In the genomic region with DNA sequence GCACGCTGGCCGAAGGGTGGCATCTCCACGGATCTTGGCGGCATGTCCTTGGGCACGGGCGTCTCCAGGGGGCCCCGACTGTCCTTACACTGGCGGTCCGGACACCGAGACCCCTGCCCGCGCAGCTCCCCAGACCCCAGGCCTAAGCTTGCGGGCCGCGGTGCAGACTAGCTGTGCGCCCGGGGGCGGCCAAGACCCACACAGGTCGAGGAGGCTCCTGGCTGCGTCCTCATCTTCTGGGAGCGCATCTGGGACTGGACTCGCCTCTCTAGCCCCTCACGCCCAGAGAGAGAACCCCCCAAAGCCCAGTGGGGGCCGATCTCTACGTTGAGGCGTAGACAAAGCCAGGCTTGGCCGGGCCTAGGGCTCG, we compare ENCODE assay signal across 12 cellular contexts. TPM values are rescaled to one million over a fixed set of nuclear protein-coding genes. Genes with fewer than 3 reads are reported as not detected.
DNase-seq lines count a peak whose midpoint lies in the region; ATAC-seq, FAIRE-seq and TF ChIP-seq lines count a peak whose summit lies in the region.
"Had no signal": no experiment of that assay in that cellular context is flagged by ENCODE, and none has a peak within 500 bp of the region (broad histone marks: within the 10 kb centered on the region; RNA-seq: fewer than 3 reads in every experiment).

No MANE protein-coding gene starts in this region.

- no peak for DNase-seq in A673 (ENCODE audit: low spot score)
- no peak for DNase-seq in astrocyte (ENCODE audit: low read depth)
- no peak for DNase-seq in Right ventricle myocardium superior
- no peak for DNase-seq in NCI-H146 treated with DMSO at 0.1 percent for 48 hours (lab: John Stamatoyannopoulos, UW; ENCODE audit: unreplicated experiment)
- DNase-seq in CD4-positive, alpha-beta T cell = no peak
- no peak for DNase-seq in RCC 7860 (ENCODE audit: low spot score)
- DNase-seq: NCI-H2081 treated with DMSO at 0.1 percent for 48 hours, T-helper 1 cell had no signal

- no peaks in the 10 kb centered on the region for H3K36me3 Mint-ChIP-seq in astrocyte (ENCODE audit: low read depth, unreplicated experiment)
- no peaks in the 10 kb centered on the region for H3K36me3 Mint-ChIP-seq in CD4-positive, alpha-beta T cell (ENCODE audit: low read depth)

- H3K36me3 ChIP-seq in A673 (ENCODE audit: insufficient read depth, low read length, poor library complexity, severe bottlenecking) = no peaks in the 10 kb centered on the region
- peaks cover 6% of the 10 kb centered on the region for H3K36me3 ChIP-seq in astrocyte (ENCODE audit: insufficient read depth, low read length)
- no peaks in the 10 kb centered on the region for H3K36me3 ChIP-seq in neutrophil

- H3K4me3 ChIP-seq in A673 (ENCODE audit: low read depth, low read length, poor library complexity, severe bottlenecking) (peak overlapping the region; percentile 40), astrocyte (ENCODE audit: insufficient read depth, low read depth, low read length) (peak overlapping the region; percentile 93), neutrophil (ENCODE audit: low read depth in 1 of 2, low read length in 1 of 2) (peak overlapping the region; percentile 53 to 61)

- no peak for FAIRE-seq in astrocyte (lab: Jason Lieb, UNC)
- no peak for FAIRE-seq in RCC 7860 (lab: Jason Lieb, UNC)

- H3K4me1 Mint-ChIP-seq in astrocyte (ENCODE audit: low read depth, unreplicated experiment) = no peaks in the 10 kb centered on the region
- no peaks in the 10 kb centered on the region for H3K4me1 Mint-ChIP-seq in CD4-positive, alpha-beta T cell (ENCODE audit: low read depth)

- no TSS peak for BruUV-seq in A673 (replicated peaks; lab: Mats Ljungman, UMichigan)

- no peaks in the 10 kb centered on the region for H3K9me3 ChIP-seq in A673 (ENCODE audit: low read depth, low read length, poor library complexity, severe bottlenecking)
- H3K9me3 ChIP-seq in astrocyte (ENCODE audit: insufficient read depth, low read depth, low read length) = no peaks in the 10 kb centered on the region
- no peaks in the 10 kb centered on the region for H3K9me3 ChIP-seq in neutrophil
- no peaks in the 10 kb centered on the region for H3K9me3 ChIP-seq in CD4-positive, alpha-beta T cell (ENCODE audit: control insufficient read depth, low read length)

- H3K27me3 ChIP-seq in A673 (replicated peaks; ENCODE audit: insufficient read depth, low read depth, low read length, poor library complexity) = peaks cover 91% of the 10 kb centered on the region
- H3K27me3 ChIP-seq in astrocyte (ENCODE audit: insufficient read depth, low read length) = peaks cover 3% of the 10 kb centered on the region
- H3K27me3 ChIP-seq in neutrophil = peaks cover 98% of the 10 kb centered on the region
- peaks cover 76% of the 10 kb centered on the region for H3K27me3 ChIP-seq in CD4-positive, alpha-beta T cell (ENCODE audit: control insufficient read depth, insufficient read depth, low read length)

- H4K20me1 ChIP-seq in astrocyte (ENCODE audit: insufficient read depth, low read length) = peaks cover 26% of the 10 kb centered on the region

- peaks cover 51% of the 10 kb centered on the region for H3K27me3 Mint-ChIP-seq in astrocyte (ENCODE audit: low read depth, unreplicated experiment)
- H3K27me3 Mint-ChIP-seq in CD4-positive, alpha-beta T cell = peaks cover 69% of the 10 kb centered on the region

- TF ChIP-seq CTCF in A673 (conservative IDR thresholded peaks at IDR 0.05; ENCODE audit: low read depth, low read length) = no peak
- TF ChIP-seq CTCF in astrocyte (IDR thresholded peaks at IDR 0.05; ENCODE audit: insufficient read depth, low read depth, low read length) = no peak
- no peak for TF ChIP-seq CTCF in neutrophil (IDR thresholded peaks at IDR 0.05)
- TF ChIP-seq CTCF in CD4-positive, alpha-beta T cell (IDR thresholded peaks at IDR 0.05) = no peak

- no peak overlapping the region for H3K4me3 Mint-ChIP-seq in astrocyte (ENCODE audit: unreplicated experiment)
- H3K4me3 Mint-ChIP-seq in CD4-positive, alpha-beta T cell = no peak overlapping the region
- H3K4me3 Mint-ChIP-seq: stimulated activated naive CD8-positive, alpha-beta T cell treated with anti-CD3 and anti-CD28 coated beads, Interleukin-15, Interleukin-2, amounts not matched to agents 100 ng/mL and 50 ng/mL, for 24 hours had no signal

- peaks cover 2% of the 10 kb centered on the region for H3K9me3 Mint-ChIP-seq in astrocyte (ENCODE audit: unreplicated experiment)
- no peaks in the 10 kb centered on the region for H3K9me3 Mint-ChIP-seq in CD4-positive, alpha-beta T cell
- H3K9me3 Mint-ChIP-seq: activated T-helper 2 cell treated with anti-CD3 and anti-CD28 coated beads, Interferon-gamma antibody, Interleukin-2, Interleukin-4, amounts not matched to agents 10 μg/mL and 5 μg/mL and 100 μg/mL, durations not matched to agents 14 hours and 24 hours and 36 hours; stimulated activated naive CD8-positive, alpha-beta T cell treated with anti-CD3 and anti-CD28 coated beads, Interleukin-15, Interleukin-2, amounts not matched to agents 100 ng/mL and 50 ng/mL, for 24 hours had no signal

- peak overlapping the region; percentile 76 for H2AFZ ChIP-seq in astrocyte (ENCODE audit: low read depth, low read length)

- ATAC-seq in Right ventricle myocardium superior (ENCODE audit: poor library complexity) = peak; percentile 10
- no peak for ATAC-seq in CD4-positive, alpha-beta T cell (ENCODE audit: poor library complexity)
- ATAC-seq in HG03159 (IDR thresholded peaks at IDR 0.05; ENCODE audit: unreplicated experiment) = no peak

- intact Hi-C loops in A673 (cut with micrococcal nuclease; ENCODE audit: unreplicated experiment) (no loop called here), Right ventricle myocardium superior (cut with DNase I) (no loop called here)
- intact Hi-C loops in CD4-positive, alpha-beta T cell (cut with DNase I, micrococcal nuclease) = no loop called here

- CTCF ChIA-PET in A673 (lab: Charles Lee) = no interaction called here
- CTCF ChIA-PET in CD4-positive, alpha-beta T cell (lab: Charles Lee) = no interaction called here

- POLR2A ChIA-PET in A673 (lab: Charles Lee; ENCODE audit: low non-redundant PET) = no interaction called here
- POLR2A ChIA-PET in CD4-positive, alpha-beta T cell (lab: Charles Lee) = no interaction called here

- H3K27ac Mint-ChIP-seq in astrocyte (ENCODE audit: unreplicated experiment) = no peak overlapping the region
- no peak overlapping the region for H3K27ac Mint-ChIP-seq in CD4-positive, alpha-beta T cell
- H3K27ac Mint-ChIP-seq: activated T-helper 2 cell treated with anti-CD3 and anti-CD28 coated beads, Interferon-gamma antibody, Interleukin-2, Interleukin-4, amounts not matched to agents 10 μg/mL and 5 μg/mL and 100 μg/mL, durations not matched to agents 14 hours and 24 hours and 36 hours; stimulated activated naive CD8-positive, alpha-beta T cell treated with anti-CD3 and anti-CD28 coated beads, Interleukin-15, Interleukin-2, amounts not matched to agents 100 ng/mL and 50 ng/mL, for 24 hours had no signal

- H3K9ac ChIP-seq in astrocyte (ENCODE audit: low read length) = peak overlapping the region; percentile 83

- H3K4me1 ChIP-seq in A673 (ENCODE audit: insufficient read depth, low read length, poor library complexity, severe bottlenecking) (no peaks in the 10 kb centered on the region), astrocyte (ENCODE audit: insufficient read depth, low read length) (peaks cover 14% of the 10 kb centered on the region), neutrophil (ENCODE audit: control insufficient read depth in 1 of 2, insufficient read depth in 1 of 2, low read depth in 1 of 2, low read length in 1 of 2) (peaks cover 19 to 32% of the 10 kb centered on the region in 2 experiments)

- H3K79me2 ChIP-seq in astrocyte (ENCODE audit: insufficient read depth, low read length) = peaks cover 53% of the 10 kb centered on the region

- H3K27ac ChIP-seq in A673 (ENCODE audit: low read depth, low read length, poor library complexity, severe bottlenecking) (no peak overlapping the region), astrocyte (ENCODE audit: low read depth, low read length) (peak overlapping the region; percentile 74), neutrophil (peak overlapping the region; percentile 13)
- no peak overlapping the region for H3K27ac ChIP-seq in CD4-positive, alpha-beta T cell (ENCODE audit: low read depth, low read length)

- H3K4me2 ChIP-seq in astrocyte (ENCODE audit: low read length) = peak overlapping the region; percentile 97

RNA-seq across cellular contexts. Expression of gene TWIST2, which starts 0.5 kb away (rescaled TPM):
- total RNA-seq in A673 (2021) = not detected in 2 replicates
- total RNA-seq in astrocyte = 2.5 and 3.2 TPM in 2 replicates
- 1.9 TPM for total RNA-seq in Right ventricle myocardium superior
- not detected for total RNA-seq in CD4-positive, alpha-beta T cell
- total RNA-seq: activated T-helper 2 cell treated with anti-CD3 and anti-CD28 coated beads, Interferon-gamma antibody, Interleukin-2, Interleukin-4, amounts not matched to agents 10 μg/mL and 5 μg/mL and 100 μg/mL, durations not matched to agents 14 hours and 24 hours and 36 hours had no signal

Comparison
In these comparisons a context has a peak if more than half of its experiments do, and no peak if none do; other contexts are left out.
1. H3K27ac ChIP-seq: peak in astrocyte (single experiment) and neutrophil (single experiment); none in A673 (single experiment) and CD4-positive, alpha-beta T cell (single experiment).
2. H3K4me3 ChIP-seq: peak in every context shown above with its lines; median percentile 93 in astrocyte; 57 in neutrophil; 40 in A673.